ENCODE assay signal across 1 cellular context in the genomic region with DNA sequence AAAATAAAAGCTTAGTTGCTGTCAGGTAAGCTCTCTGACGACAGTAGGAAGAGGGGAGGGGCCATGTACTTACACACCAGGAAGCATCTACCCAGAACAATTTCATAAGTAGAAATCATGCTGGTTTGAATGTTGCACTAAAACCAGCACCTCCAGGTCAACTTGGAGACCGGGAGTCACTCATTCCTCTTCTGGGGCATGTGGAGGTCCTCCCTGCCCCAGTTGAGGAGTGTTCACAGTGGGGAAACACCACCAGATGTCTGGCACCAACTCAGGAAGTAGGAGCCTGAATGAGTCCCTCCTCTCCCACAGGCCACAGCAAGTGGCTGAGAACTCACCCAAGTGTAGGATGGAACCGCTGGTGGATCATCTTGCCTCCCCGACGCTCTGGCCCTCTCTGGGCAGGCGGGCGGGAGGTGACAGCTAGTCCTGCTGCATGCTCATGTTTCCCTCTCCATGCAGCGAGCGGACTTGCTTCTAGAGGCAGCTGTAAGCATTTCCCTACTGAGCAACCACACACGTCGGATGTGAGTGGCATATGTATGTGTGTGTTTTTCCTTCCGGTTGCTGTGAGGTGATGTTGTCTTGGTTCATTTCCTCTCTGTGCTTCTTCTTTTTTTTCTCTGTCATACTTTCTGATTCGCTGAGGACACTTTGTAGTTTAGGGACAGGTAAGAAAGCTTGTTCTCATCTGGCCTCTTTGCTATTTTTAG.
TF ChIP-seq lines count a peak whose summit lies in the region.

No MANE protein-coding gene starts in this region.

TF ChIP-seq in K562, 482 proteins besides CTCF, POLR2A, EP300 and RAD21 (continued from another document):
- TF ChIP-seq, protein P1, sequence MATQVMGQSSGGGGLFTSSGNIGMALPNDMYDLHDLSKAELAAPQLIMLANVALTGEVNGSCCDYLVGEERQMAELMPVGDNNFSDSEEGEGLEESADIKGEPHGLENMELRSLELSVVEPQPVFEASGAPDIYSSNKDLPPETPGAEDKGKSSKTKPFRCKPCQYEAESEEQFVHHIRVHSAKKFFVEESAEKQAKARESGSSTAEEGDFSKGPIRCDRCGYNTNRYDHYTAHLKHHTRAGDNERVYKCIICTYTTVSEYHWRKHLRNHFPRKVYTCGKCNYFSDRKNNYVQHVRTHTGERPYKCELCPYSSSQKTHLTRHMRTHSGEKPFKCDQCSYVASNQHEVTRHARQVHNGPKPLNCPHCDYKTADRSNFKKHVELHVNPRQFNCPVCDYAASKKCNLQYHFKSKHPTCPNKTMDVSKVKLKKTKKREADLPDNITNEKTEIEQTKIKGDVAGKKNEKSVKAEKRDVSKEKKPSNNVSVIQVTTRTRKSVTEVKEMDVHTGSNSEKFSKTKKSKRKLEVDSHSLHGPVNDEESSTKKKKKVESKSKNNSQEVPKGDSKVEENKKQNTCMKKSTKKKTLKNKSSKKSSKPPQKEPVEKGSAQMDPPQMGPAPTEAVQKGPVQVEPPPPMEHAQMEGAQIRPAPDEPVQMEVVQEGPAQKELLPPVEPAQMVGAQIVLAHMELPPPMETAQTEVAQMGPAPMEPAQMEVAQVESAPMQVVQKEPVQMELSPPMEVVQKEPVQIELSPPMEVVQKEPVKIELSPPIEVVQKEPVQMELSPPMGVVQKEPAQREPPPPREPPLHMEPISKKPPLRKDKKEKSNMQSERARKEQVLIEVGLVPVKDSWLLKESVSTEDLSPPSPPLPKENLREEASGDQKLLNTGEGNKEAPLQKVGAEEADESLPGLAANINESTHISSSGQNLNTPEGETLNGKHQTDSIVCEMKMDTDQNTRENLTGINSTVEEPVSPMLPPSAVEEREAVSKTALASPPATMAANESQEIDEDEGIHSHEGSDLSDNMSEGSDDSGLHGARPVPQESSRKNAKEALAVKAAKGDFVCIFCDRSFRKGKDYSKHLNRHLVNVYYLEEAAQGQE (CRISPR knock-in tag; IDR thresholded peaks at IDR 0.05; ENCODE audit: low read depth), result 0 out of 2 replicates have a peak, but pooled peaks have one; percentile 43
- TF ChIP-seq FOS (IDR thresholded peaks at IDR 0.05; ENCODE audit: extremely low read depth, insufficient read length) (no peak), ZNF347 (CRISPR knock-in tag; IDR thresholded peaks at IDR 0.05; ENCODE audit: low read depth) (no peak), HNRNPUL1 (IDR thresholded peaks at IDR 0.05; ENCODE audit: low read length) (no peak), POLR2G (IDR thresholded peaks at IDR 0.05; ENCODE audit: low read depth, low read length) (no peak), KAT8 (IDR thresholded peaks at IDR 0.05; ENCODE audit: low read depth) (no peak), TFE3 (CRISPR knock-in tag; IDR thresholded peaks at IDR 0.05) (0 out of 2 replicates have a peak, but pooled peaks have one; percentile 5), DEAF1 (CRISPR knock-in tag; IDR thresholded peaks at IDR 0.05) (no peak), ZNF408 (CRISPR knock-in tag; IDR thresholded peaks at IDR 0.05; ENCODE audit: low read depth) (no peak), ZNF79 (CRISPR knock-in tag; IDR thresholded peaks at IDR 0.05; ENCODE audit: low read depth) (0 out of 2 replicates have a peak, but pooled peaks have one; percentile 44), GATA2 (CRISPR knock-in tag; IDR thresholded peaks at IDR 0.05) (no peak), ZNF445 (CRISPR knock-in tag; IDR thresholded peaks at IDR 0.05; ENCODE audit: low read depth) (no peak), ZNF282 (CRISPR knock-in tag; IDR thresholded peaks at IDR 0.05) (no peak), CBFA2T2 (conservative IDR thresholded peaks at IDR 0.05) (no peak), ZNF232 (CRISPR knock-in tag; IDR thresholded peaks at IDR 0.05) (no peak), THAP12 (CRISPR knock-in tag; IDR thresholded peaks at IDR 0.05) (no peak), ARID3B (CRISPR knock-in tag; IDR thresholded peaks at IDR 0.05; ENCODE audit: borderline replicate concordance) (0 out of 2 replicates have a peak, but pooled peaks have one; percentile 56)
TF ChIP-seq in K562: peak in this region for 17.
